In genomic region chr1:213573648-213574009, GRCh38 we compare ENCODE assay signal across 29 cellular contexts.
"Had no signal": no experiment of that assay in that cellular context is flagged by ENCODE, and none has a peak within 500 bp of the region (broad histone marks: within the 10 kb centered on the region; RNA-seq: fewer than 3 reads in every experiment).

No MANE protein-coding gene starts in this region.

- FAIRE-seq: bronchial epithelial cell, TTC549 had no signal

- ATAC-seq: activated CD8-positive, alpha-beta T cell treated with anti-CD3 and anti-CD28 coated beads for 36 hours; activated naive CD8-positive, alpha-beta T cell treated with anti-CD3 and anti-CD28 coated beads, Interleukin-2, amount 50 U/mL, for 24 hours had no signal

- H3K4me1 ChIP-seq: ascending aorta had no signal

- H3K9me3 ChIP-seq: ascending aorta had no signal

- H3K36me3 ChIP-seq: ascending aorta, cardiac muscle cell had no signal

- H3K27ac ChIP-seq: ascending aorta, cardiac muscle cell, VCaP had no signal

- DNase-seq: activated B cell treated with CpG ODN at 0.5 μM for 24 hours; activated CD4-positive, alpha-beta memory T cell treated with anti-CD3 and anti-CD28 coated beads for 36 hours; activated CD4-positive, alpha-beta T cell treated with anti-CD3 and anti-CD28 coated beads for 4 hours; activated CD4-positive, alpha-beta T cell treated with anti-CD3 and anti-CD28 coated beads, Interleukin-2, amount 10 ng/mL, durations not matched to agents 24 days and 14 days; activated CD4-positive, alpha-beta T cell treated with anti-CD3 and anti-CD28 coated beads, Interleukin-2, amount 50 U/mL, for 1 hour; activated CD4-positive, alpha-beta T cell treated with anti-CD3 and anti-CD28 coated beads, Interleukin-2, amount 50 U/mL, for 4 hours; activated CD4-positive, CD25-positive, alpha-beta regulatory T cell treated with anti-CD3 and anti-CD28 coated beads, Interleukin-2, amount 50 U/mL, for 72 hours; activated CD8-positive, alpha-beta memory T cell treated with anti-CD3 and anti-CD28 coated beads, Interleukin-2, amount 50 U/mL, for 4 hours; activated CD8-positive, alpha-beta T cell treated with anti-CD3 and anti-CD28 coated beads for 36 hours; activated effector memory CD4-positive, alpha-beta T cell treated with Interleukin-2 at 50 U/mL for 16 hours; activated gamma-delta T cell; activated naive CD4-positive, alpha-beta T cell treated with anti-CD3 and anti-CD28 coated beads, Interleukin-2, amount 10 ng/mL, durations not matched to agents 7 days and 5 days; activated naive CD4-positive, alpha-beta T cell treated with Interleukin-2 at 50 U/mL for 16 hours; activated naive CD8-positive, alpha-beta T cell treated with anti-CD3 and anti-CD28 coated beads, Interleukin-2, amount 10 ng/mL, durations not matched to agents 7 days and 5 days; activated naive CD8-positive, alpha-beta T cell treated with anti-CD3 and anti-CD28 coated beads, Interleukin-2, amount 50 U/mL, for 24 hours; activated T-cell treated with anti-CD3 and anti-CD28 coated beads, Interleukin-2, amount 50 U/mL, for 24 hours; activated T-cell treated with anti-CD3 and anti-CD28 coated beads, Interleukin-2, amount 50 U/mL, for 48 hours; amygdala; anterior cingulate cortex; caudate nucleus; cerebellar nuclear complex; T-helper 1 cell; T-helper 2 cell; T-helper 9 cell had no signal

- H3K27me3 ChIP-seq: ascending aorta, cardiac muscle cell had no signal

- H3K4me3 ChIP-seq: ascending aorta, cardiac muscle cell had no signal
